Comparison of ENCODE assay signal across 21 cellular contexts in the genomic region with DNA sequence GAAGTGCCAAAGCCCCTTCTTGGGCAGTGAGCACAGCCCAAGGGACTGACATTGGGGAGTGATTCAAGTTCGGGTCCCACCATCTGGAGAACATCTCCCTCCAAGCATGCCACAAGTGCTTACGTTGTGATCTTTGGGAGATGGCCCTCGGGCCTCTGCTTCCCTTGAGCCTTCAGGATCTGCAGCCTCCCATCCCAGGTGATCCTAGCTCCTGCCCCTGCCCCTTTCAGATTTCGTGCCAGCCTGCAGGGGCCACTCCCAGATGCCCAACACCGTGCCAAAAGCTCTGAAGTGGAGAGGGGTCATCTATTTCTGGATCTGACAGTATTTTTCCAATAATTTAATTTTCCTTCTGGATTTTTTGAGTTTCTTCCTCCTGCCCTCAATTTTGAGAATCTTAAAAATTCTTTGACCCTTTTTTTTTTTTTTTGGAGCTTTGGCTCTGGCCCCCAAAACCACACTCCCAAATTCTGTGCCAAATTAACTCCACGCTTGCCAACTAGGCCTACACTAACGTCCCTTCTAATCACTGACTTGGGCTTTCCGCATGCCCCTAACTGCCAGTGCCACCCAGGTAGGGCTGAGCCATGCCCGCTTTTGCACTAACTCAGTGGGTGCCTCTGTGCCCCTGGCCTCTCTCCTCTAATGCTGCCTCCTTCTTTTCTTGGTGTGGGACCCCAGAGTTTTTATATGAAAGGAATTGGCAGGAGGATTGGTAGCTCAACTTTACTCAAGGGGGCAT. TPM values are rescaled to one million over a fixed set of nuclear protein-coding genes. Genes with fewer than 3 reads are reported as not detected.
DNase-seq lines count a peak whose midpoint lies in the region; ATAC-seq and TF ChIP-seq lines count a peak whose summit lies in the region.
"Had no signal": no experiment of that assay in that cellular context is flagged by ENCODE, and none has a peak within 500 bp of the region (broad histone marks: within the 10 kb centered on the region; RNA-seq: fewer than 3 reads in every experiment).

No MANE protein-coding gene starts in this region.

- peaks cover 41% of the 10 kb centered on the region; the same call in 1 of the 2 replicates for H3K36me3 ChIP-seq in GM23248 (ENCODE audit: low read depth)
- peaks cover 70 to 79% of the 10 kb centered on the region in 2 donors for H3K36me3 ChIP-seq in ascending aorta
- peaks cover 24 to 45% (median 41%) of the 10 kb centered on the region in 3 donors for H3K36me3 ChIP-seq in skeletal muscle tissue (ENCODE audit: control insufficient read depth in 3 of 3, insufficient read depth in 3 of 3, low read length in 3 of 3)

- H3K4me2 ChIP-seq in GM23248 (ENCODE audit: unreplicated experiment) = no peak overlapping the region

- intact Hi-C loops in ascending aorta (cut with DNase I) = no loop called here
- intact Hi-C loops in right cardiac atrium (cut with DNase I) = no loop called here

- peaks cover 86% of the 10 kb centered on the region for H3K79me2 ChIP-seq in GM23248 (ENCODE audit: insufficient read depth)

- no peak overlapping the region for H2AFZ ChIP-seq in GM23248

- H3K4me1 ChIP-seq in GM23248 (ENCODE audit: insufficient read depth) = peaks cover 26% of the 10 kb centered on the region
- H3K4me1 ChIP-seq in ascending aorta = peaks cover 27 to 44% of the 10 kb centered on the region in 2 donors
- H3K4me1 ChIP-seq in right cardiac atrium (ENCODE audit: control insufficient read depth, insufficient read depth, low read length) = peaks cover 13% of the 10 kb centered on the region
- peaks cover 49 to 70% (median 64%) of the 10 kb centered on the region in 3 donors for H3K4me1 ChIP-seq in skeletal muscle tissue (ENCODE audit: control insufficient read depth in 3 of 3, insufficient read depth in 3 of 3, low read length in 3 of 3)

- H3K9me2 ChIP-seq in GM23248 (ENCODE audit: insufficient read depth) = no peaks in the 10 kb centered on the region

- no peaks in the 10 kb centered on the region for H3K9me3 ChIP-seq in GM23248 (ENCODE audit: low read depth)
- H3K9me3 ChIP-seq in ascending aorta = no peaks in the 10 kb centered on the region
- no peaks in the 10 kb centered on the region for H3K9me3 ChIP-seq in right cardiac atrium (ENCODE audit: control insufficient read depth, low read length)
- no peaks in the 10 kb centered on the region for H3K9me3 ChIP-seq in skeletal muscle tissue (ENCODE audit: control insufficient read depth in 3 of 3, low read length in 3 of 3)

- no peak overlapping the region for H3K4me3 ChIP-seq in GM23248
- no peak overlapping the region for H3K4me3 ChIP-seq in ascending aorta
- no peak overlapping the region for H3K4me3 ChIP-seq in right cardiac atrium (ENCODE audit: low read length)
- H3K4me3 ChIP-seq in skeletal muscle tissue (ENCODE audit: low read length in 3 of 3) = no peak overlapping the region
- H3K4me3 ChIP-seq: GM12878 had no signal

- in situ Hi-C loops in GM23248 (cut with MboI) = no loop called here

- H3F3A ChIP-seq in GM23248 (ENCODE audit: insufficient read depth) = peaks cover 57% of the 10 kb centered on the region

- WGBS in GM23248 (ENCODE audit: low coverage in 1 of 2, low lambda C conversion rate in 2 of 2, missing lambda C conversion rate in 2 of 2), 2 experiments = 69 to 70% methylated on average over 9 of the region's 9 CpGs
- 72% methylated on average over 9 of the region's 9 CpGs for WGBS in right cardiac atrium

- H4K20me1 ChIP-seq in GM23248 (ENCODE audit: insufficient read depth) = no peaks in the 10 kb centered on the region

- no peak for ATAC-seq in right cardiac atrium
- no peak for ATAC-seq in GM18870 (IDR thresholded peaks at IDR 0.05; ENCODE audit: unreplicated experiment)
- ATAC-seq in GM18520 (IDR thresholded peaks at IDR 0.05; ENCODE audit: unreplicated experiment) = no peak
- ATAC-seq: GM12878 had no signal

- H3K27me3 ChIP-seq in GM23248 (replicated peaks; ENCODE audit: insufficient read depth) (no peaks in the 10 kb centered on the region), ascending aorta (no peaks in the 10 kb centered on the region), right cardiac atrium (ENCODE audit: control insufficient read depth, insufficient read depth) (no peaks in the 10 kb centered on the region), skeletal muscle tissue (ENCODE audit: control insufficient read depth in 3 of 3, insufficient read depth in 3 of 3, low read length in 3 of 3) (no peaks in the 10 kb centered on the region)

- H3K9ac ChIP-seq in GM23248 (no peak overlapping the region), skeletal muscle tissue (ENCODE audit: low read depth in 1 of 3, low read length in 3 of 3) (peak overlapping the region in 1 of 3 donors; percentile 40)

- H3K27ac ChIP-seq in GM23248 (peak overlapping the region; percentile 78), ascending aorta (peak overlapping the region; percentile 74 to 86), right cardiac atrium (ENCODE audit: low read length) (no peak overlapping the region), skeletal muscle tissue (ENCODE audit: low read depth, low read length) (peak overlapping the region; percentile 54)

- DNase-seq in GM23248 = no peak
- DNase-seq in ascending aorta (ENCODE audit: low spot score in 2 of 2) = no peak
- peak; percentile 16 to 59 (median 51) for DNase-seq in right cardiac atrium
- no peak for DNase-seq in Ammon's horn (ENCODE audit: low spot score)
- no peak for DNase-seq in activated T-cell treated with anti-CD3 and anti-CD28 coated beads, Interleukin-2, amount 50 U/mL, for 1 hour
- DNase-seq: AML-193; Calu3; CD4-positive, CD25-positive, alpha-beta regulatory T cell; H9; MV-4-11; NCI-H1417 treated with DMSO at 0.1 percent for 48 hours; NCI-H2029; NCI-H2171 treated with DMSO at 0.1 percent for 48 hours; NCI-H510A had no signal

- TF ChIP-seq CTCF in ascending aorta (IDR thresholded peaks at IDR 0.05) = no peak

RNA-seq across cellular contexts. Expression of a gene that starts 25.3 kb away (rescaled TPM):
- 102 and 109 TPM in 2 replicates for total RNA-seq in GM23248 (2014; rRNA removed; shearing (Covaris generic))
- polyA plus RNA-seq in GM23248 (2016; fragmentation: Nextera tagmentation; extraction: Ambion mirVana) (91.7 and 91.8 TPM in 2 replicates), right cardiac atrium (110 TPM)
- total RNA-seq in ascending aorta (200 TPM), right cardiac atrium (100 to 1,000 TPM; 123 to 177 (median 136) TPM), skeletal muscle tissue (54.8 TPM)
- polyA plus RNA-seq: IgD-negative memory B cell had no signal

RNA-seq across cellular contexts. Expression of a gene that starts 46.7 kb away (rescaled TPM):
- total RNA-seq in GM23248 (2014; rRNA removed; shearing (Covaris generic)) = not detected in 2 replicates
- polyA plus RNA-seq in GM23248 (2016; fragmentation: Nextera tagmentation; extraction: Ambion mirVana) = 0.06 and 0.09 TPM in 2 replicates
- not detected for total RNA-seq in ascending aorta
- total RNA-seq in right cardiac atrium = not detected
- polyA plus RNA-seq in right cardiac atrium = 1.2 TPM
- 0.52 TPM for total RNA-seq in skeletal muscle tissue
- total RNA-seq: A673; CD4-positive, CD25-positive, alpha-beta regulatory T cell; GM12878; H9; RPMI7951 had no signal
- polyA plus RNA-seq: CD4-positive, CD25-positive, alpha-beta regulatory T cell; GM12878; IgD-negative memory B cell had no signal

Comparison
In these comparisons a context has a peak if more than half of its experiments do, and no peak if none do; other contexts are left out.
1. DNase-seq: peak in right cardiac atrium (3 of 3); none in GM23248 (single experiment), ascending aorta (0 of 2), Ammon's horn (single experiment) and activated T-cell treated with anti-CD3 and anti-CD28 coated beads, Interleukin-2, amount 50 U/mL, for 1 hour (single experiment).